Comparison of ENCODE assay signal across 23 cellular contexts in the genomic region with DNA sequence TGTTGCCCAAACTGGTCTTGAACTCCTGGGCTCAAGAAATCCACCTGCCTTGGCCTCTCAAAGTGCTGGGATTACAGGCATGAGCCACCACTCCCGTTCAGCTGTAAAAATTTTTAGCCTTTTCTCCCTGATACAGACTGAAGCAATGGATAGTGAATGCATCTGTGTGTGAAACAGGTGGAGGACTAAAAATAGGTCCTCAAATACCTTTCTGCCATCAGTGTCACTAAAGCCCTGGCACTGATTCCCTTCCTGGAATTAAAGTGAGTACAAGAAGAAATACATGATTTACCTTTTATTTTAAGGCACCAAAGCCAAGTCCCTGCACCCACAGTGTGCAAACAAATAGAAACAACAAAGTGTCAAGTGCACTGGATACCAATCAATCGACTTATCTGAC. TPM values are rescaled to one million over a fixed set of nuclear protein-coding genes. Genes with fewer than 3 reads are reported as not detected.
A peak's percentile ranks its signal among the peaks of the same experiment; 100 is the strongest.
DNase-seq lines count a peak whose midpoint lies in the region; ATAC-seq and TF ChIP-seq lines count a peak whose summit lies in the region.
"Had no signal": no experiment of that assay in that cellular context is flagged by ENCODE, and none has a peak within 500 bp of the region (broad histone marks: within the 10 kb centered on the region; RNA-seq: fewer than 3 reads in every experiment).

No MANE protein-coding gene starts in this region.

- peak; percentile 35 for ATAC-seq in left lung
- ATAC-seq in psoas muscle: peak; percentile 81 to 88 (median 87)
- no peak for ATAC-seq in HG02759 (IDR thresholded peaks at IDR 0.05; ENCODE audit: unreplicated experiment)
- ATAC-seq in GM21723 (IDR thresholded peaks at IDR 0.05; ENCODE audit: unreplicated experiment): no peak
- ATAC-seq in left colon: no peak
- ATAC-seq: GM23338 had no signal

- no peaks in the 10 kb centered on the region for H3K27me3 ChIP-seq in left lung
- no peaks in the 10 kb centered on the region for H3K27me3 ChIP-seq in psoas muscle (ENCODE audit: insufficient read depth in 3 of 3, low read length in 2 of 3)
- H3K27me3 ChIP-seq: BE2C, MG63 had no signal

- no peaks in the 10 kb centered on the region for H3K36me3 ChIP-seq in left lung
- H3K36me3 ChIP-seq in psoas muscle (ENCODE audit: insufficient read depth in 1 of 2, low read depth in 1 of 2): no peaks in the 10 kb centered on the region
- H3K36me3 ChIP-seq: MG63 had no signal

- peak; percentile 95 for DNase-seq in G401 (ENCODE audit: low spot score)
- DNase-seq in cerebellar cortex (ENCODE audit: low spot score): peak; percentile 94
- no peak for DNase-seq in left lung
- DNase-seq in psoas muscle: no peak
- no peak for DNase-seq in activated gamma-delta T cell treated with Interleukin-2 at 50 U/mL for 16 hours
- no peak for DNase-seq in left colon
- DNase-seq: 8988T; ACHN; BE2C; CD8-positive, alpha-beta memory T cell; DMS79 treated with DMSO at 0.1 percent for 48 hours; H9; KBM-7; MG63; NCI-H1105 treated with DMSO at 0.1 percent for 48 hours; NCI-H2029; NCI-H2227 treated with DMSO at 0.1 percent for 48 hours; NCI-H526 treated with DMSO at 0.1 percent for 48 hours; SHP77 had no signal

- H3K4me3 ChIP-seq in left lung (no peak overlapping the region), psoas muscle (no peak overlapping the region)
- H3K4me3 ChIP-seq: GM23338, MG63 had no signal

- no peaks in the 10 kb centered on the region for H3K4me1 ChIP-seq in left lung
- H3K4me1 ChIP-seq in psoas muscle: peaks cover 22% of the 10 kb centered on the region
- H3K4me1 ChIP-seq: BE2C had no signal

- WGBS in psoas muscle, 3 donors: 29 to 36% (median 35%) methylated on average over 2 of the region's 2 CpGs

- intact Hi-C loops in left lung (cut with DNase I) (no loop called here), psoas muscle (cut with DNase I) (no loop called here), left colon (cut with DNase I, micrococcal nuclease) (no loop called here)

- H3K9me3 ChIP-seq in left lung (peaks cover 0 to 10% of the 10 kb centered on the region in 2 donors), psoas muscle (peaks cover 11% of the 10 kb centered on the region)
- H3K9me3 ChIP-seq: BE2C, MG63 had no signal

- in situ Hi-C loops in G401 (cut with HindIII; ENCODE audit: low sequenced_read_pairs): no loop called here

- no peak overlapping the region for H3K27ac ChIP-seq in left lung
- H3K27ac ChIP-seq in psoas muscle: peak overlapping the region; percentile 32
- H3K27ac ChIP-seq: RWPE1 had no signal

- TF ChIP-seq CTCF in left lung (IDR thresholded peaks at IDR 0.05): no peak
- no peak for TF ChIP-seq CTCF in psoas muscle (IDR thresholded peaks at IDR 0.05)

RNA-seq across cellular contexts. Expression of a gene that starts 25.1 kb away (rescaled TPM):
- 34.2 and 68.5 TPM in 2 replicates for total RNA-seq in G401 (2014; rRNA removed; shearing (Covaris generic))
- total RNA-seq in left lung (10 to 100 TPM; 69.7 to 86.8 TPM), psoas muscle (100 to 1,000 TPM in 1 of 4 donors, 10 to 100 TPM in 3; 63.2 to 103 (median 78.3) TPM), left colon (10 to 100 TPM; 69.2 to 77.5 TPM)
- 10 to 100 TPM in 1 of 3 donors, 1 to 10 TPM in 2; 2.2 to 23.2 (median 3.7) TPM for polyA plus RNA-seq in psoas muscle

Comparison
In these comparisons a context has a peak if more than half of its experiments do, and no peak if none do; other contexts are left out.
1. DNase-seq: peak in G401 (single experiment) and cerebellar cortex (single experiment); none in left lung (0 of 2), psoas muscle (0 of 2), activated gamma-delta T cell treated with Interleukin-2 at 50 U/mL for 16 hours (single experiment) and left colon (0 of 2).
2. ATAC-seq: peak in left lung (single experiment) and psoas muscle (4 of 4); none in HG02759 (single experiment), GM21723 (single experiment) and left colon (single experiment).